Comparison of ENCODE assay signal across 1 cellular context in the genomic region with DNA sequence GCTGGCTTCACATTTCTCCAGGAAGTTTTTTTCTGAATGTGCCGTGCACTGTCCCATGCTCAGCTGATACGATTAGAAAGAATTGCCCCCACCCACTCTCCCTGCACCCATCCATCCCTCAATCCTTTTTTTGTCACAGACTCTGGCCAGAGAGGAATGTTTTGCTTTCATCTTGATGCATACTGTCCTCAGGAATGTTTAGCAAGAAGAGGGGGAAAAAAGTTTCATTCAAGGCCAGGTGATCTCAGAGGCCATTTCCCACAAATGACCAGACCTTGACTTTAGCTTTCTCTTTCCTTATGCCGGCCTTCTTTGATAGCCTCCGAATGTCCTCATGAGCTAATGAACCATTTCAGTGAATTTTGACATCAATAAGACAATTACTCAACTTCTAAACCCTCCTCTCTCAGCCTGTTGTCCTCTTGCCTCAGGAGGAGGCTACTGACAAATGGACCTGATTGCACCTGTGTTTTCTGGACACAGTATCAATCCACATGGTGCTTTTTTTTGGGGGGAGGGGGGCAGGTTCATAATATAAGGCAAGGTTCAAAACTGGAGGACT.
TF ChIP-seq lines count a peak whose summit lies in the region.

No MANE protein-coding gene starts in this region.

TF ChIP-seq in HepG2, 621 proteins besides CTCF, POLR2A, EP300 and RAD21 (continued from another document):
- TF ChIP-seq SRY (CRISPR knock-in tag; IDR thresholded peaks at IDR 0.05) (no peak), KMT2B (CRISPR knock-in tag; IDR thresholded peaks at IDR 0.05) (no peak)
TF ChIP-seq in HepG2: peak in this region for 177.
